23 cellular contexts compared by ENCODE assay signal in genomic region chr1:227469708-227470107, GRCh38.
DNase-seq lines count a peak whose midpoint lies in the region; ATAC-seq, FAIRE-seq and TF ChIP-seq lines count a peak whose summit lies in the region.
"Had no signal": no experiment of that assay in that cellular context is flagged by ENCODE, and none has a peak within 500 bp of the region (broad histone marks: within the 10 kb centered on the region; RNA-seq: fewer than 3 reads in every experiment).

No MANE protein-coding gene starts in this region.

- intact Hi-C loops in endothelial cell of umbilical vein (cut with micrococcal nuclease): no loop called here

- peaks cover 0 to 3% (median 3%) of the 10 kb centered on the region in 3 donors for H3K36me3 Mint-ChIP-seq in immature natural killer cell

- BruUV-seq in endothelial cell of umbilical vein (replicated peaks; lab: Mats Ljungman, UMichigan): no TSS peak

- H3K4me3 ChIP-seq in HEK293 (ENCODE audit: low read depth, low read length) (no peak overlapping the region), endothelial cell of umbilical vein (replicated peaks in 1 of 3; ENCODE audit: insufficient read depth in 1 of 3, low read depth in 1 of 3, low read length in 3 of 3) (no peak overlapping the region)
- H3K4me3 ChIP-seq: A549, HAP-1 had no signal

- no peaks in the 10 kb centered on the region for H3K36me3 ChIP-seq in HEK293 (ENCODE audit: control insufficient read depth in 2 of 2, insufficient read depth in 1 of 2, low read length in 2 of 2)
- no peaks in the 10 kb centered on the region for H3K36me3 ChIP-seq in endothelial cell of umbilical vein (ENCODE audit: control insufficient read depth in 2 of 2, extremely low read depth in 1 of 2, insufficient read depth in 2 of 2, low read length in 2 of 2)
- H3K36me3 ChIP-seq: BE2C, HAP-1 had no signal

- H3K27me3 Mint-ChIP-seq in immature natural killer cell (ENCODE audit: low read depth in 3 of 3): peaks cover 0 to 7% (median 2%) of the 10 kb centered on the region in 3 donors

- no peaks in the 10 kb centered on the region for H3K9me1 ChIP-seq in endothelial cell of umbilical vein (replicated peaks; ENCODE audit: control insufficient read depth, extremely low read depth, insufficient read depth, low read length)

- ATAC-seq in HG02571 (IDR thresholded peaks at IDR 0.05; ENCODE audit: unreplicated experiment): no peak
- ATAC-seq in GM19351 (IDR thresholded peaks at IDR 0.05; ENCODE audit: unreplicated experiment): no peak
- ATAC-seq: A549 had no signal

- no peak overlapping the region for H2AFZ ChIP-seq in endothelial cell of umbilical vein (ENCODE audit: low read depth, low read length)

- H3K27ac ChIP-seq in HEK293 (ENCODE audit: extremely low read depth, low read depth, low read length) (no peak overlapping the region), endothelial cell of umbilical vein (ENCODE audit: insufficient read depth, low read depth, low read length) (no peak overlapping the region)
- H3K27ac ChIP-seq: A549 had no signal

- H3K9ac ChIP-seq in endothelial cell of umbilical vein (replicated peaks; ENCODE audit: extremely low read depth, insufficient read depth, low read length): no peak overlapping the region

- FAIRE-seq in endothelial cell of umbilical vein (lab: Jason Lieb, UNC): no peak
- FAIRE-seq: A549, GM12891, GM18507, H54 had no signal

- no peaks in the 10 kb centered on the region for H3K4me1 ChIP-seq in HEK293 (ENCODE audit: control insufficient read depth, insufficient read depth, low read length)
- H3K4me1 ChIP-seq in endothelial cell of umbilical vein (ENCODE audit: control insufficient read depth, extremely low read depth, insufficient read depth, low read length): peaks cover 2% of the 10 kb centered on the region
- H3K4me1 ChIP-seq: A549, BE2C, HAP-1 had no signal

- no peak for TF ChIP-seq CTCF in HEK293 (tag by site-specific recombination; IDR thresholded peaks at IDR 0.05)
- TF ChIP-seq CTCF in endothelial cell of umbilical vein (IDR thresholded peaks at IDR 0.05; ENCODE audit: extremely low read depth in 1 of 2, insufficient read depth in 1 of 2, low read depth in 1 of 2, low read length in 2 of 2): no peak

- H3K9me3 ChIP-seq in HEK293 (ENCODE audit: control insufficient read depth, insufficient read depth, low read depth, low read length) (no peaks in the 10 kb centered on the region), endothelial cell of umbilical vein (replicated peaks; ENCODE audit: control insufficient read depth, insufficient read depth, low read length) (no peaks in the 10 kb centered on the region)
- H3K9me3 ChIP-seq: BE2C, HAP-1 had no signal

- in situ Hi-C loops in KBM-7 (cut with MboI; ENCODE audit: low pct_unique_long_range_greater_than_20kb, low sequenced_read_pairs): loop anchor here (25.0 kb wide), 1 partner anchor 468 kb away; the partner anchor contains the start of gene WNT9A

- TF ChIP-seq POLR2A in endothelial cell of umbilical vein (IDR thresholded peaks at IDR 0.05; ENCODE audit: low read depth, low read length): no peak

- CTCF ChIA-PET in HEK293 (lab: Yijun Ruan, JAX): interaction anchor here (0.6 kb wide), 1 partner anchor 293 kb away, joined by 4 read pairs; no protein-coding TSS in a partner anchor
- CTCF ChIA-PET in endothelial cell of umbilical vein (lab: Charles Lee): no interaction called here

- H3K79me2 ChIP-seq in endothelial cell of umbilical vein (ENCODE audit: control insufficient read depth, insufficient read depth, low read length): no peaks in the 10 kb centered on the region

- POLR2A ChIA-PET in HEK293 (lab: Yijun Ruan, JAX) (no interaction called here), endothelial cell of umbilical vein (lab: Charles Lee) (no interaction called here)

- no peak overlapping the region for H3K27ac Mint-ChIP-seq in immature natural killer cell
- H3K27ac Mint-ChIP-seq: CD4-positive, alpha-beta memory T cell had no signal

- peaks cover 13 to 19% of the 10 kb centered on the region in 2 experiments for H3K27me3 ChIP-seq in endothelial cell of umbilical vein (ENCODE audit: control insufficient read depth in 2 of 2, insufficient read depth in 2 of 2, low read length in 2 of 2)
- H3K27me3 ChIP-seq: BE2C had no signal

- no peak overlapping the region for H3K4me2 ChIP-seq in endothelial cell of umbilical vein (ENCODE audit: insufficient read depth, low read length)
- H3K4me2 ChIP-seq: A549 had no signal

- H3K9me3 Mint-ChIP-seq in immature natural killer cell: peaks cover 0 to 2% (median 0%) of the 10 kb centered on the region in 6 donors

- H3K4me1 Mint-ChIP-seq in immature natural killer cell: no peaks in the 10 kb centered on the region
- H3K4me1 Mint-ChIP-seq: CD4-positive, alpha-beta memory T cell had no signal

- dilution Hi-C loops in endothelial cell of umbilical vein (cut with MboI; ENCODE audit: extremely low pct_ligation_motif_present, low sequenced_read_pairs): no loop called here

- H3K4me3 Mint-ChIP-seq in immature natural killer cell: no peak overlapping the region
- H3K4me3 Mint-ChIP-seq: CD4-positive, alpha-beta memory T cell had no signal

- H4K20me1 ChIP-seq in endothelial cell of umbilical vein (replicated peaks; ENCODE audit: control insufficient read depth, extremely low read depth, insufficient read depth, low read length): no peaks in the 10 kb centered on the region

- DNase-seq in KBM-7 (peak; percentile 8), endothelial cell of umbilical vein (ENCODE audit: low read depth, low spot score) (peak; percentile 22), immature natural killer cell (no peak)
- DNase-seq: 8988T; ACHN; AML-193; BE2C; C1 segment of cervical spinal cord; Calu3; CD4-positive, alpha-beta memory T cell; COR-L47; DMS53; DMS79 treated with DMSO at 0.1 percent for 48 hours; GF-D8; GOT3 had no signal

TF ChIP-seq in HEK293, 187 proteins besides CTCF, POLR2A, EP300 and RAD21:
- TF ChIP-seq ZFHX2 (tag by site-specific recombination; conservative IDR thresholded peaks at IDR 0.05): peak; percentile 56
- no peak for TF ChIP-seq ZNF37A (tag by site-specific recombination; IDR thresholded peaks at IDR 0.05)
- no peak for TF ChIP-seq ZNF18 (tag by site-specific recombination; IDR thresholded peaks at IDR 0.05)
- no peak for TF ChIP-seq ZNF837 (tag by site-specific recombination; IDR thresholded peaks at IDR 0.05)

TF ChIP-seq in endothelial cell of umbilical vein, 7 proteins besides CTCF, POLR2A, EP300 and RAD21:
- TF ChIP-seq MAX (IDR thresholded peaks at IDR 0.05; ENCODE audit: insufficient read depth, insufficient read length): no peak
- no peak for TF ChIP-seq JUN (IDR thresholded peaks at IDR 0.05; ENCODE audit: borderline replicate concordance, insufficient read depth, insufficient read length, low read depth)
- no peak for TF ChIP-seq GATA2 (IDR thresholded peaks at IDR 0.05; ENCODE audit: insufficient read depth, insufficient read length, low read depth, low read length)
- no peak for TF ChIP-seq MYC (IDR thresholded peaks at IDR 0.05; ENCODE audit: low read depth, low read length)
- TF ChIP-seq FOS (IDR thresholded peaks at IDR 0.05; ENCODE audit: borderline replicate concordance, insufficient read depth, low read length): no peak
- TF ChIP-seq EZH2 (IDR thresholded peaks at IDR 0.05; ENCODE audit: borderline replicate concordance, low read depth, low read length, severe bottlenecking): no peak
- TF ChIP-seq POLR2AphosphoS5 (IDR thresholded peaks at IDR 0.05; ENCODE audit: insufficient read depth, low read depth, low read length): no peak

Comparison
In these comparisons a context has a peak if more than half of its experiments do, and no peak if none do; other contexts are left out.
1. DNase-seq: peak in KBM-7 (single experiment) and endothelial cell of umbilical vein (single experiment); none in immature natural killer cell (0 of 3).